ENCODE assay signal across 9 cellular contexts in the genomic region with DNA sequence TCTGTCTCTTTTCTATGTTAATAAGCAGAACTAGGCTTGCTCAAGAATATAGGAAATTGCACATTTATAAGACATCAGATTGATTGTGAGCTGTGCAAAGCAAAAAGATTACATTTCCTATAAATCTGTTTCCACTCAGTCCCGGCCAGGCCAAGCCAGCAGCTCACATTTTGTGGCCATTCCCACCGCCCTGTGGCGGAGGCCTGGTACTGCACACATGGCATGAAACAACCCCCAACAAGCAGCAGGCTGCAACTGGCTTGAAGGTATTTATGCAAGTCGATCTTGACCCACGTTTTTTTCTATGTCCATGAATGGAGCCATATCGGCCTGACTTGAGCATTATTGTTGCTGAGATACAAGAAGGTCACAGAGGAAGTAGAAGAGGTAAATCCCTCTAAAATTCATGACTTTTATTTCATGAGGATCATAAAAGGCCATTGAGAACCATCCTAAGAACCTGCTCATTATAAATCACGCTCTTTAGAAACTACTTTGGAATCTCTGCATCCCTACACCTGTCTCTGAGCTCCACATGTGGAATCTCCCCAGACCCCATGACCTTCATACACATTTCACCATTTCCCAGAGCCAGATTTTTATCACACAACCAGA.
DNase-seq lines count a peak whose midpoint lies in the region; ATAC-seq and TF ChIP-seq lines count a peak whose summit lies in the region.
"Had no signal": no experiment of that assay in that cellular context is flagged by ENCODE, and none has a peak within 500 bp of the region (broad histone marks: within the 10 kb centered on the region; RNA-seq: fewer than 3 reads in every experiment).

No MANE protein-coding gene starts in this region.

- H3K36me3 ChIP-seq in WERI-Rb-1 (no peaks in the 10 kb centered on the region), upper lobe of left lung (no peaks in the 10 kb centered on the region)
- no peaks in the 10 kb centered on the region for H3K36me3 ChIP-seq in naive thymus-derived CD4-positive, alpha-beta T cell (ENCODE audit: control insufficient read depth in 2 of 3, insufficient read depth in 3 of 3, low read length in 3 of 3)

- no peak for TF ChIP-seq POLR2A in upper lobe of left lung (IDR thresholded peaks at IDR 0.05)

- no peak overlapping the region for H3K27ac Mint-ChIP-seq in naive thymus-derived CD4-positive, alpha-beta T cell
- H3K27ac Mint-ChIP-seq: naive B cell had no signal

- POLR2A ChIA-PET in naive thymus-derived CD4-positive, alpha-beta T cell (lab: Charles Lee), result no interaction called here

- no peaks in the 10 kb centered on the region for H3K9me3 ChIP-seq in WERI-Rb-1 (ENCODE audit: severe bottlenecking)
- no peaks in the 10 kb centered on the region for H3K9me3 ChIP-seq in naive thymus-derived CD4-positive, alpha-beta T cell (ENCODE audit: control insufficient read depth in 2 of 3, low read length in 3 of 3)
- H3K9me3 ChIP-seq in upper lobe of left lung, result no peaks in the 10 kb centered on the region

- peaks cover 0 to 34% (median 28%) of the 10 kb centered on the region in 5 donors for H3K27me3 Mint-ChIP-seq in naive thymus-derived CD4-positive, alpha-beta T cell

- H3K9me3 Mint-ChIP-seq in naive thymus-derived CD4-positive, alpha-beta T cell, result peaks cover 0 to 9% (median 0%) of the 10 kb centered on the region in 11 donors
- H3K9me3 Mint-ChIP-seq: naive B cell had no signal

- WGBS in upper lobe of left lung, 2 donors, result 22 to 33% methylated on average over 7 of the region's 7 CpGs

- peak; percentile 54 for ATAC-seq in naive thymus-derived CD4-positive, alpha-beta T cell
- peak; percentile 84 to 85 for ATAC-seq in upper lobe of left lung (ENCODE audit: low FRiP score in 2 of 2)
- no peak for ATAC-seq in HG03139 (IDR thresholded peaks at IDR 0.05; ENCODE audit: unreplicated experiment)

- no peak for TF ChIP-seq EP300 in upper lobe of left lung (IDR thresholded peaks at IDR 0.05)

- H3K27ac ChIP-seq in WERI-Rb-1 (0 out of 2 replicates have a peak overlapping the region, but pooled peaks have one; percentile 20), upper lobe of left lung (no peak overlapping the region)
- H3K27ac ChIP-seq in naive thymus-derived CD4-positive, alpha-beta T cell (ENCODE audit: low read depth, low read length), result no peak overlapping the region

- H3K27me3 ChIP-seq in WERI-Rb-1 (ENCODE audit: insufficient read depth, low read depth, severe bottlenecking) (no peaks in the 10 kb centered on the region), upper lobe of left lung (no peaks in the 10 kb centered on the region)
- H3K27me3 ChIP-seq in naive thymus-derived CD4-positive, alpha-beta T cell (ENCODE audit: control insufficient read depth in 2 of 2, insufficient read depth in 2 of 2, low read length in 2 of 2), result peaks cover 0 to 8% of the 10 kb centered on the region in 2 donors

- CTCF ChIA-PET in naive thymus-derived CD4-positive, alpha-beta T cell (lab: Charles Lee), result no interaction called here

- DNase-seq in A172 (ENCODE audit: low spot score) (peak; percentile 47), GM12865 (ENCODE audit: low read depth) (peak; percentile 6), HuH-7.5 (ENCODE audit: low spot score) (peak; percentile 40), WERI-Rb-1 (peak; percentile 83), fibroblast of gingiva (ENCODE audit: low read depth) (peak; percentile 87), upper lobe of left lung (peak; percentile 48 to 66)
- DNase-seq in naive thymus-derived CD4-positive, alpha-beta T cell, result peak in 1 of 9 donors; percentile 27
- DNase-seq: naive B cell had no signal

- H3K4me1 ChIP-seq in naive thymus-derived CD4-positive, alpha-beta T cell (ENCODE audit: control insufficient read depth in 2 of 2, insufficient read depth in 2 of 2, low read length in 2 of 2), result no peaks in the 10 kb centered on the region
- H3K4me1 ChIP-seq in upper lobe of left lung, result peaks cover 0 to 5% (median 2%) of the 10 kb centered on the region in 4 donors

- intact Hi-C loops in naive thymus-derived CD4-positive, alpha-beta T cell (cut with micrococcal nuclease), result no loop called here

- H3K4me3 ChIP-seq in GM12865 (ENCODE audit: low read depth, low read length) (no peak overlapping the region), WERI-Rb-1 (ENCODE audit: low read depth, low read length) (no peak overlapping the region), upper lobe of left lung (no peak overlapping the region)
- H3K4me3 ChIP-seq in naive thymus-derived CD4-positive, alpha-beta T cell (ENCODE audit: low read length), result no peak overlapping the region

- no peak overlapping the region for H3K4me3 Mint-ChIP-seq in naive thymus-derived CD4-positive, alpha-beta T cell
- H3K4me3 Mint-ChIP-seq: naive B cell had no signal

- no peaks in the 10 kb centered on the region for H3K36me3 Mint-ChIP-seq in naive thymus-derived CD4-positive, alpha-beta T cell
- H3K36me3 Mint-ChIP-seq: naive B cell had no signal

- TF ChIP-seq CTCF in GM12865 (IDR thresholded peaks at IDR 0.05; ENCODE audit: insufficient read depth, low read depth, low read length, missing control alignments) (peak; percentile 39), WERI-Rb-1 (IDR thresholded peaks at IDR 0.05; ENCODE audit: low read depth, low read length) (peak; percentile 85), upper lobe of left lung (IDR thresholded peaks at IDR 0.05) (peak; percentile 61 to 82 (median 68))

- H3K4me1 Mint-ChIP-seq in naive thymus-derived CD4-positive, alpha-beta T cell, result peaks cover 0 to 2% (median 0%) of the 10 kb centered on the region in 7 donors
- H3K4me1 Mint-ChIP-seq: naive B cell had no signal
